Comparison of ENCODE assay signal across 19 cellular contexts in the genomic region with DNA sequence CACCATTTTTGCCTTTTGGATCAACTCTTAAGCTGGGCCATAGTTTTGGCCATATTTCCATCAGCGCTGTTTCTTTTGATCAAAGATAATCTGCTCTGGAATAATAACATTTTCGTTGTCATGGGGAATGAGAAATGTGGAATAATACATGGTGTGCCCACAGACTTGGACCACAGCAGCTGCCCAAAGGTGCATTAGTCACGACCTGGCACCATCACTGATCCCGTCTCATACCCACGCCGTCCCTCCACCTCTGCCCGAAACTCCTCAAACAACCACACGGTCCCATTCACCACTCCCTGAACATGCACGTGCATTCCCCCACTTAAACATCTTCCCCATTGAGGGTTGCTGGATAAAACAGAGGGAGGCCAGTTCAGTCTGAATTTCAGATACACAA.
A peak's percentile ranks its signal among the peaks of the same experiment; 100 is the strongest.
DNase-seq lines count a peak whose midpoint lies in the region; ATAC-seq and TF ChIP-seq lines count a peak whose summit lies in the region.
"Had no signal": no experiment of that assay in that cellular context is flagged by ENCODE, and none has a peak within 500 bp of the region (broad histone marks: within the 10 kb centered on the region; RNA-seq: fewer than 3 reads in every experiment).

No MANE protein-coding gene starts in this region.

- intact Hi-C loops in natural killer cell (cut with micrococcal nuclease), result no loop called here
- intact Hi-C loops in vagina (cut with DNase I), result loop anchor here (5.0 kb wide), 1 partner anchor 258 kb away; no protein-coding TSS in a partner anchor

- no peak overlapping the region for H3K4me3 Mint-ChIP-seq in natural killer cell
- no peak overlapping the region for H3K4me3 Mint-ChIP-seq in natural killer cell treated with Interleukin-12 subunit alpha and Interleukin-12 subunit beta and Interleukin-15 and Interleukin-18, amount 100 ng/mL, for 72 hours
- H3K4me3 Mint-ChIP-seq in activated CD8-positive, alpha-beta T cell treated with anti-CD3 and anti-CD28 coated beads, Interleukin-2, amount 10 ng/mL, durations not matched to agents 7 days and 5 days, result no peak overlapping the region
- H3K4me3 Mint-ChIP-seq: activated CD4-positive, alpha-beta memory T cell treated with anti-CD3 and anti-CD28 coated beads for 36 hours had no signal

- no peaks in the 10 kb centered on the region for H3K9me3 Mint-ChIP-seq in natural killer cell
- H3K9me3 Mint-ChIP-seq in natural killer cell treated with Interleukin-12 subunit alpha and Interleukin-12 subunit beta and Interleukin-15 and Interleukin-18, amount 100 ng/mL, for 72 hours, result no peaks in the 10 kb centered on the region
- H3K9me3 Mint-ChIP-seq in activated CD8-positive, alpha-beta T cell treated with anti-CD3 and anti-CD28 coated beads, Interleukin-2, amount 10 ng/mL, durations not matched to agents 7 days and 5 days (ENCODE audit: insufficient read depth), result no peaks in the 10 kb centered on the region
- H3K9me3 Mint-ChIP-seq: activated CD4-positive, alpha-beta memory T cell treated with anti-CD3 and anti-CD28 coated beads for 36 hours had no signal

- H3K36me3 Mint-ChIP-seq in natural killer cell, result no peaks in the 10 kb centered on the region
- H3K36me3 Mint-ChIP-seq in natural killer cell treated with Interleukin-12 subunit alpha and Interleukin-12 subunit beta and Interleukin-15 and Interleukin-18, amount 100 ng/mL, for 72 hours, result no peaks in the 10 kb centered on the region
- H3K36me3 Mint-ChIP-seq in activated CD8-positive, alpha-beta T cell treated with anti-CD3 and anti-CD28 coated beads, Interleukin-2, amount 10 ng/mL, durations not matched to agents 7 days and 5 days (ENCODE audit: low read depth), result peaks cover 24% of the 10 kb centered on the region

- H3K4me3 ChIP-seq in gastroesophageal sphincter, result no peak overlapping the region
- H3K4me3 ChIP-seq in vagina, result no peak overlapping the region
- H3K4me3 ChIP-seq: adrenal gland, cardiac muscle cell, smooth muscle cell had no signal

- H3K27ac ChIP-seq in gastroesophageal sphincter (peak overlapping the region in 3 of 4 donors; percentile 77 to 93 (median 87)), vagina (peak overlapping the region; percentile 93), foreskin keratinocyte (no peak overlapping the region)
- H3K27ac ChIP-seq: cardiac muscle cell, WERI-Rb-1 had no signal

- H3K36me3 ChIP-seq in gastroesophageal sphincter (peaks cover 0 to 14% of the 10 kb centered on the region in 2 donors), vagina (peaks cover 0 to 10% of the 10 kb centered on the region in 2 donors)

- CTCF ChIA-PET in activated CD8-positive, alpha-beta T cell treated with anti-CD3 and anti-CD28 coated beads, Interleukin-2, amount 10 ng/mL, durations not matched to agents 7 days and 5 days (lab: Charles Lee), result interaction anchor here (0.9 to 1.6 kb wide), 3 partner anchors 193 to 262 kb away, joined by 3 to 6 read pairs (median 4); a partner anchor contains a TSS

- POLR2A ChIA-PET in activated CD8-positive, alpha-beta T cell treated with anti-CD3 and anti-CD28 coated beads, Interleukin-2, amount 10 ng/mL, durations not matched to agents 7 days and 5 days (lab: Charles Lee), result no interaction called here

- no peak for TF ChIP-seq EP300 in gastroesophageal sphincter (IDR thresholded peaks at IDR 0.05)

- H3K9me3 ChIP-seq in gastroesophageal sphincter (no peaks in the 10 kb centered on the region), vagina (no peaks in the 10 kb centered on the region)
- H3K9me3 ChIP-seq: adrenal gland had no signal

- no peak for DNase-seq in natural killer cell
- no peak for DNase-seq in natural killer cell treated with Interleukin-12 subunit alpha and Interleukin-12 subunit beta and Interleukin-15 and Interleukin-18, amount 100 ng/mL, for 72 hours (ENCODE audit: low spot score)
- no peak for DNase-seq in activated CD8-positive, alpha-beta T cell treated with anti-CD3 and anti-CD28 coated beads, Interleukin-2, amount 10 ng/mL, durations not matched to agents 7 days and 5 days
- no peak for DNase-seq in vagina (ENCODE audit: extremely low spot score in 2 of 2)
- no peak for DNase-seq in stimulated activated CD4-positive, alpha-beta T cell treated with anti-CD3 and anti-CD28 coated beads, Interleukin-1b, Interleukin-23, amount 100 ng/mL, for 48 hours
- no peak for DNase-seq in foreskin keratinocyte
- no peak for DNase-seq in KBM-7
- DNase-seq: activated CD4-positive, alpha-beta memory T cell treated with anti-CD3 and anti-CD28 coated beads for 36 hours; adrenal gland; H7; left colon; midbrain; NCI-H1417 treated with DMSO at 0.1 percent for 48 hours; NCI-H69; SHP77 treated with DMSO at 0.1 percent for 48 hours; WERI-Rb-1 had no signal

- H3K27ac Mint-ChIP-seq in natural killer cell, result peak overlapping the region; percentile 94 to 96
- peak overlapping the region in 1 of 2 donors; percentile 96 for H3K27ac Mint-ChIP-seq in natural killer cell treated with Interleukin-12 subunit alpha and Interleukin-12 subunit beta and Interleukin-15 and Interleukin-18, amount 100 ng/mL, for 72 hours
- peak overlapping the region; percentile 50 for H3K27ac Mint-ChIP-seq in activated CD8-positive, alpha-beta T cell treated with anti-CD3 and anti-CD28 coated beads, Interleukin-2, amount 10 ng/mL, durations not matched to agents 7 days and 5 days
- H3K27ac Mint-ChIP-seq: activated CD4-positive, alpha-beta memory T cell treated with anti-CD3 and anti-CD28 coated beads for 36 hours had no signal

- peaks cover 82 to 89% of the 10 kb centered on the region in 2 donors for H3K4me1 Mint-ChIP-seq in natural killer cell
- H3K4me1 Mint-ChIP-seq in natural killer cell treated with Interleukin-12 subunit alpha and Interleukin-12 subunit beta and Interleukin-15 and Interleukin-18, amount 100 ng/mL, for 72 hours (ENCODE audit: low read depth in 2 of 2), result peaks cover 55 to 58% of the 10 kb centered on the region in 2 donors
- peaks cover 66% of the 10 kb centered on the region for H3K4me1 Mint-ChIP-seq in activated CD8-positive, alpha-beta T cell treated with anti-CD3 and anti-CD28 coated beads, Interleukin-2, amount 10 ng/mL, durations not matched to agents 7 days and 5 days (ENCODE audit: low read depth)

- 92 to 93% methylated on average over 2 to 9 of the region's 9 CpGs for WGBS in gastroesophageal sphincter (ENCODE audit: low coverage in 1 of 2), 2 donors

- peaks cover 9 to 100% (median 50%) of the 10 kb centered on the region in 3 donors for H3K4me1 ChIP-seq in gastroesophageal sphincter
- peaks cover 100% of the 10 kb centered on the region for H3K4me1 ChIP-seq in vagina
- no peaks in the 10 kb centered on the region for H3K4me1 ChIP-seq in foreskin keratinocyte

- H3K27me3 ChIP-seq in gastroesophageal sphincter (no peaks in the 10 kb centered on the region), vagina (no peaks in the 10 kb centered on the region), foreskin keratinocyte (no peaks in the 10 kb centered on the region)
- H3K27me3 ChIP-seq: adrenal gland, cardiac muscle cell had no signal

- ATAC-seq in natural killer cell (no peak), gastroesophageal sphincter (no peak), foreskin keratinocyte (no peak)
- no peak for ATAC-seq in natural killer cell treated with Interleukin-12 subunit alpha and Interleukin-12 subunit beta and Interleukin-15 and Interleukin-18, amount 100 ng/mL, for 72 hours
- no peak for ATAC-seq in activated CD8-positive, alpha-beta T cell treated with anti-CD3 and anti-CD28 coated beads, Interleukin-2, amount 10 ng/mL, durations not matched to agents 7 days and 5 days
- ATAC-seq: left colon had no signal

- in situ Hi-C loops in KBM-7 (cut with MboI; ENCODE audit: low pct_unique_long_range_greater_than_20kb, low sequenced_read_pairs), result no loop called here

- no peak for TF ChIP-seq CTCF in natural killer cell (IDR thresholded peaks at IDR 0.05)
- TF ChIP-seq CTCF in gastroesophageal sphincter (IDR thresholded peaks at IDR 0.05), result no peak
- TF ChIP-seq CTCF in vagina (IDR thresholded peaks at IDR 0.05), result no peak
- TF ChIP-seq CTCF in foreskin keratinocyte (conservative IDR thresholded peaks at IDR 0.05), result no peak

- TF ChIP-seq POLR2A in gastroesophageal sphincter (IDR thresholded peaks at IDR 0.05), result no peak
- no peak for TF ChIP-seq POLR2A in vagina (IDR thresholded peaks at IDR 0.05)

- H3K27me3 Mint-ChIP-seq in natural killer cell (ENCODE audit: low read depth in 2 of 2), result no peaks in the 10 kb centered on the region
- H3K27me3 Mint-ChIP-seq in natural killer cell treated with Interleukin-12 subunit alpha and Interleukin-12 subunit beta and Interleukin-15 and Interleukin-18, amount 100 ng/mL, for 72 hours, result no peaks in the 10 kb centered on the region
- H3K27me3 Mint-ChIP-seq in activated CD8-positive, alpha-beta T cell treated with anti-CD3 and anti-CD28 coated beads, Interleukin-2, amount 10 ng/mL, durations not matched to agents 7 days and 5 days (ENCODE audit: low read depth), result no peaks in the 10 kb centered on the region
- H3K27me3 Mint-ChIP-seq: activated CD4-positive, alpha-beta memory T cell treated with anti-CD3 and anti-CD28 coated beads for 36 hours had no signal
